ENCODE assay signal across 15 cellular contexts in genomic region chr3:132629928-132630327, GRCh38. TPM values are rescaled to one million over a fixed set of nuclear protein-coding genes. Genes with fewer than 3 reads are reported as not detected.
DNase-seq lines count a peak whose midpoint lies in the region; ATAC-seq and TF ChIP-seq lines count a peak whose summit lies in the region.
"Had no signal": no experiment of that assay in that cellular context is flagged by ENCODE, and none has a peak within 500 bp of the region (broad histone marks: within the 10 kb centered on the region; RNA-seq: fewer than 3 reads in every experiment).

No MANE protein-coding gene starts in this region.

- no peak for TF ChIP-seq CTCF in A673 (conservative IDR thresholded peaks at IDR 0.05; ENCODE audit: low read depth, low read length)
- TF ChIP-seq CTCF in HEK293 (tag by site-specific recombination; IDR thresholded peaks at IDR 0.05): no peak

- BruUV-seq in A673 (replicated peaks; lab: Mats Ljungman, UMichigan): no TSS peak

- ATAC-seq in HG02759 (IDR thresholded peaks at IDR 0.05; ENCODE audit: unreplicated experiment) (no peak), HG03432 (IDR thresholded peaks at IDR 0.05; ENCODE audit: unreplicated experiment) (no peak)

- H3K4me3 ChIP-seq in A673 (ENCODE audit: low read depth, low read length, poor library complexity, severe bottlenecking) (peak overlapping the region; percentile 36), HEK293 (ENCODE audit: low read depth, low read length) (no peak overlapping the region)
- H3K4me3 ChIP-seq: skin epidermis, uterus had no signal

- DNase-seq in A673 (ENCODE audit: low spot score) (peak; percentile 89), amniotic epithelial cell (ENCODE audit: low read depth) (peak; percentile 72), foreskin melanocyte (peak; percentile 45), islet precursor cell (no peak)
- DNase-seq in activated CD4-positive, alpha-beta T cell treated with anti-CD3 and anti-CD28 coated beads for 1 hour: no peak
- DNase-seq: activated CD4-positive, alpha-beta T cell treated with anti-CD3 and anti-CD28 coated beads, Interleukin-2, amount 50 U/mL, for 1 hour; AML-193; central memory CD4-positive, alpha-beta T cell; DMS79 treated with DMSO at 0.1 percent for 48 hours; naive B cell; uterus had no signal

- CTCF ChIA-PET in A673 (lab: Charles Lee) (no interaction called here), HEK293 (lab: Yijun Ruan, JAX) (interaction anchor here (1.0 kb wide), 1 partner anchor 9 kb away, joined by 6 read pairs; no protein-coding TSS in a partner anchor)

- intact Hi-C loops in A673 (cut with micrococcal nuclease; ENCODE audit: unreplicated experiment): loop anchor here (5.0 kb wide), 1 partner anchor 213 kb away; the partner anchor contains the start of gene DNAJC13

- H3K4me1 ChIP-seq in A673 (ENCODE audit: insufficient read depth, low read length, poor library complexity, severe bottlenecking): peaks cover 35% of the 10 kb centered on the region
- no peaks in the 10 kb centered on the region for H3K4me1 ChIP-seq in HEK293 (ENCODE audit: control insufficient read depth, insufficient read depth, low read length)
- H3K4me1 ChIP-seq: uterus had no signal

- POLR2A ChIA-PET in A673 (lab: Charles Lee; ENCODE audit: low non-redundant PET) (no interaction called here), HEK293 (lab: Yijun Ruan, JAX) (no interaction called here)

- H3K27ac ChIP-seq in A673 (ENCODE audit: low read depth, low read length, poor library complexity, severe bottlenecking) (peak overlapping the region; percentile 85), HEK293 (ENCODE audit: extremely low read depth, low read depth, low read length) (no peak overlapping the region)
- H3K27ac ChIP-seq: uterus had no signal

- H3K36me3 ChIP-seq in A673 (ENCODE audit: insufficient read depth, low read length, poor library complexity, severe bottlenecking): peaks cover 7% of the 10 kb centered on the region
- H3K36me3 ChIP-seq in HEK293 (ENCODE audit: control insufficient read depth in 2 of 2, insufficient read depth in 1 of 2, low read length in 2 of 2): peaks cover 5 to 27% of the 10 kb centered on the region in 2 experiments; a peak in 2 of 3 replicates
- H3K36me3 ChIP-seq: uterus had no signal

- no peaks in the 10 kb centered on the region for H3K27me3 ChIP-seq in A673 (replicated peaks; ENCODE audit: insufficient read depth, low read depth, low read length, poor library complexity)
- H3K27me3 ChIP-seq: uterus had no signal

- H3K9me3 ChIP-seq in A673 (ENCODE audit: low read depth, low read length, poor library complexity, severe bottlenecking): no peaks in the 10 kb centered on the region
- H3K9me3 ChIP-seq in HEK293 (ENCODE audit: control insufficient read depth, insufficient read depth, low read depth, low read length): no peaks in the 10 kb centered on the region
- H3K9me3 ChIP-seq: uterus had no signal

TF ChIP-seq in HEK293, 187 proteins besides CTCF, POLR2A, EP300 and RAD21:
- TF ChIP-seq ZSCAN16 (tag by site-specific recombination; IDR thresholded peaks at IDR 0.05) (no peak), ZBTB21 (tag by site-specific recombination; IDR thresholded peaks at IDR 0.05) (no peak), ZNF76 (tag by site-specific recombination; IDR thresholded peaks at IDR 0.05; ENCODE audit: borderline replicate concordance, low read depth) (no peak), ZNF629 (tag by site-specific recombination; IDR thresholded peaks at IDR 0.05) (no peak), SP7 (tag by site-specific recombination; IDR thresholded peaks at IDR 0.05) (0 out of 2 replicates have a peak, but pooled peaks have one; percentile 27)

RNA-seq across cellular contexts. Expression of gene ACAD11, which starts 29.7 kb away (rescaled TPM):
- 10.4 and 15.3 TPM in 2 replicates for total RNA-seq in A673 (2021)

RNA-seq across cellular contexts. Expression of gene UBA5, which starts 30.2 kb away (rescaled TPM):
- total RNA-seq in A673 (2021): 50.0 and 55.8 TPM in 2 replicates

RNA-seq across cellular contexts. Expression of gene ACKR4, which starts 32.9 kb away (rescaled TPM):
- not detected in 2 replicates for total RNA-seq in A673 (2021)

Comparison
In these comparisons a context has a peak if more than half of its experiments do, and no peak if none do; other contexts are left out.
1. DNase-seq: peak in A673 (single experiment), amniotic epithelial cell (single experiment) and foreskin melanocyte (single experiment); none in islet precursor cell (single experiment) and activated CD4-positive, alpha-beta T cell treated with anti-CD3 and anti-CD28 coated beads for 1 hour (single experiment).